In the genomic region with DNA sequence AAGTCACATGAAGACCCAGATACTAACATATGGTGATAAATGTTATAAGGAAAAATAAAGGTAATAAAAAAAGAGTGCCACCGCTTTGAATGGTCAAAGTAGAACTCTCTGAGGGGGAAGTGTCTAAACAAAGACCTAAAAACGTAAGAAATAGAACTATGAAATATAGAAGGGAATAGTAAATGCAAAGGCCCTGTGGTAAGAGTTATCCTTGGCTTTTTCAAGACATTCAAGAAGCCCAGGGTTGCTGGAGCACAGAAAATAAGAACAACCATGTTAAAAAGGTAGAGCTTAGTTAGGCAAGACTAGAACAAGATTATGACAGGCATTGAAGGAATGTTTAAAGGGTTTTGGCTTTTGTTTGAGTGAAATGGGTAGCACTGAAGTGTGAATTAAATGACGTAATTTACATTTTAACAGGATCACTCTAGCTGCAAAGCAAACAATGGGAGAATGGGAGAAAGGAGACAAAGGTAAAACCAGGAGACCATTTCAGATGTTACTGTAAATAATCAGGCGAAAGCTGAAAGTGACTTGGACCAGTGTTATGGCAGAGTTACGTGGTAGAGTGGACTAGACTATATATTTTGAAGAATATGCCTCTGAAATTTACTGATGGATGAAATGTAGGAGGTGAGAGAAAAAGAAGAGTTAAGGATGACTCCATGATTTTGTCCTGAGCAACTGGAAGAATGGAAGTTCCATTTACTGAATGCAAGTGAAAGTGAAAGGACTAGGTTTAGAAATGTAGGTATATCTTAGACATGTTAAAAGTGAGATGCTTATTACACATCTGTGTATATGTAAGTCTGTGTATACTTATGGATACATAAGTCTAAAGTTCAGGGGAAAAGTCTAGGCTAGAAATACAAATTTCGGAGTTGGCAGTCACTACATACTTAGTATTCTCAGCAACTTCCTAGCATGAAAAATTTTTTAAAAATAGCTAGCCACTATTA, we compare ENCODE assay signal across 1 cellular context.
TF ChIP-seq lines count a peak whose summit lies in the region.

No MANE protein-coding gene starts in this region.

TF ChIP-seq in IMR-90, 13 proteins besides CTCF, POLR2A, EP300 and RAD21 (continued from another document):
- TF ChIP-seq CHD1 (IDR thresholded peaks at IDR 0.05; ENCODE audit: low read depth, low read length) = no peak
- TF ChIP-seq BHLHE40 (IDR thresholded peaks at IDR 0.05; ENCODE audit: low read depth, low read length) = no peak
- TF ChIP-seq MAZ (IDR thresholded peaks at IDR 0.05; ENCODE audit: borderline replicate concordance, low read depth, low read length) = no peak
- TF ChIP-seq, protein P1, sequence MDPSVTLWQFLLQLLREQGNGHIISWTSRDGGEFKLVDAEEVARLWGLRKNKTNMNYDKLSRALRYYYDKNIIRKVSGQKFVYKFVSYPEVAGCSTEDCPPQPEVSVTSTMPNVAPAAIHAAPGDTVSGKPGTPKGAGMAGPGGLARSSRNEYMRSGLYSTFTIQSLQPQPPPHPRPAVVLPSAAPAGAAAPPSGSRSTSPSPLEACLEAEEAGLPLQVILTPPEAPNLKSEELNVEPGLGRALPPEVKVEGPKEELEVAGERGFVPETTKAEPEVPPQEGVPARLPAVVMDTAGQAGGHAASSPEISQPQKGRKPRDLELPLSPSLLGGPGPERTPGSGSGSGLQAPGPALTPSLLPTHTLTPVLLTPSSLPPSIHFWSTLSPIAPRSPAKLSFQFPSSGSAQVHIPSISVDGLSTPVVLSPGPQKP (IDR thresholded peaks at IDR 0.05; ENCODE audit: borderline replicate concordance, low read depth, low read length) = no peak
- TF ChIP-seq RCOR1 (IDR thresholded peaks at IDR 0.05; ENCODE audit: insufficient replicate concordance, low read length) = no peak
- TF ChIP-seq MXI1 (IDR thresholded peaks at IDR 0.05; ENCODE audit: borderline replicate concordance, low read depth, low read length) = no peak
- no peak for TF ChIP-seq SMC3 (IDR thresholded peaks at IDR 0.05; ENCODE audit: low read depth, low read length)
- no peak for TF ChIP-seq RFX5 (IDR thresholded peaks at IDR 0.05; ENCODE audit: low read depth, low read length)
- no peak for TF ChIP-seq CEBPB (IDR thresholded peaks at IDR 0.05; ENCODE audit: low read depth, low read length)
- TF ChIP-seq MAFK (IDR thresholded peaks at IDR 0.05; ENCODE audit: low read depth, low read length) = no peak
- TF ChIP-seq NFE2L2 (IDR thresholded peaks at IDR 0.05; ENCODE audit: low read depth, low read length) = no peak
